Comparison of ENCODE assay signal across 8 cellular contexts in genomic region chr6:170552765-170553685, GRCh38. TPM values are rescaled to one million over a fixed set of nuclear protein-coding genes. Genes with fewer than 3 reads are reported as not detected.
A peak's percentile ranks its signal among the peaks of the same experiment; 100 is the strongest.
DNase-seq lines count a peak whose midpoint lies in the region; ATAC-seq and TF ChIP-seq lines count a peak whose summit lies in the region.

TSS of gene PSMB1 (minus strand) at chr6:170553307. CDS start at chr6:170553242, 65 bp downstream.

- peaks cover 38% of the 10 kb centered on the region for H3K4me1 ChIP-seq in endocrine pancreas (ENCODE audit: control insufficient read depth, insufficient read depth, low read length)

- peak; percentile 38 for ATAC-seq in memory B cell (ENCODE audit: low read depth)

- H3K36me3 ChIP-seq in endocrine pancreas (ENCODE audit: control insufficient read depth, insufficient read depth, low read length) = no peaks in the 10 kb centered on the region

- H3K9me3 ChIP-seq in endocrine pancreas (ENCODE audit: control insufficient read depth, low read length) = no peaks in the 10 kb centered on the region

- H3K9ac ChIP-seq in endocrine pancreas (ENCODE audit: control insufficient read depth, insufficient read depth, low read length) = peak within 1 kb of the TSS; percentile 98

- TF ChIP-seq CTCF in GM20000 (IDR thresholded peaks at IDR 0.05; ENCODE audit: extremely low read depth, missing control alignments) = no peak

- DNase-seq in CMK (ENCODE audit: low read depth) = peak; percentile 76
- DNase-seq in GM20000 (ENCODE audit: low spot score) = peak; percentile 66
- DNase-seq in HT-29 (ENCODE audit: low spot score) = peak; percentile 92
- peak; percentile 85 for DNase-seq in NOMO-1 treated with DMSO at 0.1 percent for 48 hours (lab: John Stamatoyannopoulos, UW; ENCODE audit: unreplicated experiment)
- peak; percentile 63 to 71 for DNase-seq in activated CD8-positive, alpha-beta memory T cell treated with anti-CD3 and anti-CD28 coated beads for 4 hours (ENCODE audit: low read depth in 2 of 2)
- peak; percentile 63 to 72 for DNase-seq in memory B cell (ENCODE audit: low spot score in 2 of 2)
- DNase-seq in stimulated activated CD8-positive, alpha-beta memory T cell treated with anti-CD3 and anti-CD28 coated beads, Interleukin-12 subunit alpha, Interleukin-12 subunit beta, amount 100 ng/mL, for 24 hours (ENCODE audit: extremely low read depth) = peak; percentile 70

- peaks cover 18% of the 10 kb centered on the region for H3K36me3 Mint-ChIP-seq in memory B cell

- H3K4me3 ChIP-seq in endocrine pancreas (ENCODE audit: control insufficient read depth, insufficient read depth, low read length) = peak within 1 kb of the TSS; percentile 98

- H3K27ac Mint-ChIP-seq in memory B cell = no peak within 1 kb of the TSS

- no peaks in the 10 kb centered on the region for H3K27me3 ChIP-seq in endocrine pancreas (ENCODE audit: control insufficient read depth, insufficient read depth, low read length)

- no peak within 1 kb of the TSS for H3K4me3 Mint-ChIP-seq in memory B cell

- H3K9me3 Mint-ChIP-seq in memory B cell = no peaks in the 10 kb centered on the region

- H3K27me3 Mint-ChIP-seq in memory B cell = no peaks in the 10 kb centered on the region

- peaks cover 22% of the 10 kb centered on the region for H3K4me1 Mint-ChIP-seq in memory B cell

RNA-seq across cellular contexts. Expression of gene PSMB1, which starts in this region (rescaled TPM):
- total RNA-seq in HT-29 (2014; rRNA removed; shearing (Covaris generic)) = 358 and 431 TPM in 2 replicates

Comparison
In these comparisons a context has a peak if more than half of its experiments do, and no peak if none do; other contexts are left out.
1. Peak in every context shown above with its lines: DNase-seq, ATAC-seq and H3K4me3 ChIP-seq.